In genomic region chr1:206744683-206745082, GRCh38 we compare ENCODE assay signal across 18 cellular contexts. TPM values are rescaled to one million over a fixed set of nuclear protein-coding genes. Genes with fewer than 3 reads are reported as not detected.
DNase-seq lines count a peak whose midpoint lies in the region; ATAC-seq and TF ChIP-seq lines count a peak whose summit lies in the region.
"Had no signal": no experiment of that assay in that cellular context is flagged by ENCODE, and none has a peak within 500 bp of the region (broad histone marks: within the 10 kb centered on the region; RNA-seq: fewer than 3 reads in every experiment).

No MANE protein-coding gene starts in this region.

- no peaks in the 10 kb centered on the region for H3K9me3 ChIP-seq in WERI-Rb-1 (ENCODE audit: severe bottlenecking)
- no peaks in the 10 kb centered on the region for H3K9me3 ChIP-seq in left lung
- no peaks in the 10 kb centered on the region for H3K9me3 ChIP-seq in MM.1S (replicated peaks; ENCODE audit: insufficient read depth, low read length)
- H3K9me3 ChIP-seq: esophagus muscularis mucosa had no signal

- DNase-seq in CD1c-positive myeloid dendritic cell (ENCODE audit: extremely low spot score) (peak; percentile 41), EH (ENCODE audit: low read depth) (peak; percentile 35), WERI-Rb-1 (peak; percentile 12), left lung (no peak), ureter (ENCODE audit: low spot score) (no peak), MM.1S (no peak)
- DNase-seq: GF-D8; H9; hypothalamus; NCI-H187; NCI-H524 treated with DMSO at 0.1 percent for 48 hours; stimulated activated naive CD4-positive, alpha-beta T cell treated with Interleukin-2 at 50 U/mL for 16 hours; T-helper 9 cell had no signal

- H3K4me1 ChIP-seq in left lung (peaks cover 3 to 32% of the 10 kb centered on the region in 2 donors), MM.1S (ENCODE audit: low read length) (peaks cover 18% of the 10 kb centered on the region)

- no peaks in the 10 kb centered on the region for H3K27me3 ChIP-seq in WERI-Rb-1 (ENCODE audit: insufficient read depth, low read depth, severe bottlenecking)
- H3K27me3 ChIP-seq in left lung = no peaks in the 10 kb centered on the region
- no peaks in the 10 kb centered on the region for H3K27me3 ChIP-seq in MM.1S (replicated peaks; ENCODE audit: insufficient read depth, low read length)
- H3K27me3 ChIP-seq: esophagus muscularis mucosa had no signal

- H3K36me3 ChIP-seq in WERI-Rb-1 (no peaks in the 10 kb centered on the region), left lung (no peaks in the 10 kb centered on the region), MM.1S (replicated peaks; ENCODE audit: insufficient read depth, low read length) (no peaks in the 10 kb centered on the region)
- H3K36me3 ChIP-seq: esophagus muscularis mucosa had no signal

- TF ChIP-seq CTCF in WERI-Rb-1 (IDR thresholded peaks at IDR 0.05; ENCODE audit: low read depth, low read length) (no peak), left lung (IDR thresholded peaks at IDR 0.05) (no peak), MM.1S (IDR thresholded peaks at IDR 0.05; ENCODE audit: low read length) (no peak)

- intact Hi-C loops in left lung (cut with DNase I) = no loop called here

- H3K9me2 ChIP-seq in MM.1S (replicated peaks; ENCODE audit: insufficient read depth, low read length) = no peaks in the 10 kb centered on the region

- H3K79me2 ChIP-seq in MM.1S (ENCODE audit: low read length) = no peaks in the 10 kb centered on the region

- ATAC-seq in left lung (peak; percentile 50), HG03139 (IDR thresholded peaks at IDR 0.05; ENCODE audit: unreplicated experiment) (no peak), GM19452 (IDR thresholded peaks at IDR 0.05; ENCODE audit: unreplicated experiment) (no peak)

- H3K4me3 ChIP-seq in WERI-Rb-1 (ENCODE audit: low read depth, low read length) (no peak overlapping the region), left lung (no peak overlapping the region), MM.1S (ENCODE audit: low read length) (no peak overlapping the region)
- H3K4me3 ChIP-seq: esophagus muscularis mucosa had no signal

- no peak overlapping the region for H2AFZ ChIP-seq in MM.1S (ENCODE audit: low read length)

- no peaks in the 10 kb centered on the region for H4K20me1 ChIP-seq in MM.1S (ENCODE audit: insufficient read depth, low read length)

- H3F3A ChIP-seq in MM.1S (ENCODE audit: insufficient read depth, low read length) = peaks cover 8% of the 10 kb centered on the region

- H3K27ac ChIP-seq in WERI-Rb-1 (no peak overlapping the region), left lung (no peak overlapping the region), MM.1S (ENCODE audit: low read length) (no peak overlapping the region)
- H3K27ac ChIP-seq: C4-2B, esophagus muscularis mucosa had no signal

- no peak overlapping the region for H3K4me2 ChIP-seq in MM.1S (ENCODE audit: low read depth, low read length)

- H3K9ac ChIP-seq in MM.1S (ENCODE audit: low read length) = no peak overlapping the region

RNA-seq across cellular contexts. Expression of gene IL19, which starts 25.9 kb away (rescaled TPM):
- total RNA-seq in left lung (not detected), ureter (not detected)
- total RNA-seq: esophagus muscularis mucosa, H9, renal cortical epithelial cell had no signal

RNA-seq across cellular contexts. Expression of gene IL10, which starts 27.6 kb away (rescaled TPM):
- total RNA-seq in left lung (1 to 10 TPM; 3.0 to 6.2 TPM), ureter (0.68 TPM)
- total RNA-seq: H9, renal cortical epithelial cell had no signal

RNA-seq across cellular contexts. Expression of gene MAPKAPK2, which starts 60.0 kb away (rescaled TPM):
- total RNA-seq in left lung (100 to 1,000 TPM in 1 of 2 donors, 10 to 100 TPM in 1; 92.2 to 113 TPM), ureter (69.8 TPM)

Comparison
In these comparisons a context has a peak if more than half of its experiments do, and no peak if none do; other contexts are left out.
1. DNase-seq: peak in CD1c-positive myeloid dendritic cell (single experiment), EH (single experiment) and WERI-Rb-1 (single experiment); none in left lung (0 of 2), ureter (single experiment) and MM.1S (single experiment).